8 cellular contexts compared by ENCODE assay signal in the genomic region with DNA sequence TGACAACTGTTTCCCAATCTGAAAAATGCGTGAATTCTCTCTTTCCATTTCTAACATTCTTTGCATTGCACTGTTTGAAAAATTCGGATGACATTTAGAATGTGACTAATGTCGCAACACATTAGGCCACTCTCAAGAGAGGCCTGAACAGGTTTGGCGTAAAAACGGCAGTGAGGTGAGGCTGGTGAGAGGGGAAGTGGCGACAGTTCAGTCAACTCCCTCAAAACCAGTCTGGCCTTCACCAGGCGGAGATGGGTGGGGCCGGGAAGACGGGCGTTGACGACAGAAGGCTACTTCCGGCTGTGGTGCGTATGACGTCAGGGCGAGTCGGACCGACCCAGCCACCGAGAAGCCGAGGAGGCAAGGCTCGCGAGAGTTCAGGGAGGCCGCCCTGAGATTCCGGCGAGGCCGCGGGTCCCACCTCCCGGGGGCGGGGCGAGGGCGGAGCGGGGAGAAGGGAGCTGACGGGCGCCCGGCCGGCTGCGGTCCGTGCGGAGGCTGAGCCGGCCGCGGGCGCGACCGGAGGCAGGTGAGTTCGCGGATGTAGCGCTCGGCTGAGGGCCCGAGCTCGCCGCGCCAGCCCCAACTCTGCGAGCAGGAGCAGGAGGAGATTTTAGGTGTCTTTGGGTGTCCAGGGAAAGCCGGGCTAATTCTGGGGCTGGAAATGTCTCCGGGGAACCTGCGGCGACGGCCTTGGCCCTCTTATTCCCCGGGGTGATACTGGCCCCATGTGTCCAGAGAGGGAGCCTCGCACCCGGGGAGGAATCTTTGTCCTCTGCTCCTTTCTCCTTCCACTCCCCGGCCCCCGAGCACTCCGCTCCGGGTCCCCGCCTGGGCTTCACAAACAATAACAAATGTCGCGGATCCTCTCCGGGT. TPM values are rescaled to one million over a fixed set of nuclear protein-coding genes. Genes with fewer than 3 reads are reported as not detected.
DNase-seq lines count a peak whose midpoint lies in the region; ATAC-seq and TF ChIP-seq lines count a peak whose summit lies in the region.

A gene (plus strand): TSS at position 483 of the 876 bp plus-strand sequence. CDS start 53,435 bp downstream, outside the sequence.

- H3K27ac ChIP-seq in SJCRH30 = peak within 1 kb of the TSS; percentile 54
- peak within 1 kb of the TSS; percentile 67 for H3K27ac ChIP-seq in foreskin keratinocyte
- H3K27ac ChIP-seq in subcutaneous abdominal adipose tissue (ENCODE audit: low read depth, low read length) = peak within 1 kb of the TSS; percentile 98

- H3K36me3 ChIP-seq in HAP-1 (replicated peaks) = no peaks in the 10 kb centered on the region
- H3K36me3 ChIP-seq in MG63 = no peaks in the 10 kb centered on the region
- H3K36me3 ChIP-seq in SJCRH30 = no peaks in the 10 kb centered on the region
- no peaks in the 10 kb centered on the region for H3K36me3 ChIP-seq in neuron (ENCODE audit: insufficient read depth, low read length)
- no peaks in the 10 kb centered on the region for H3K36me3 ChIP-seq in subcutaneous abdominal adipose tissue (ENCODE audit: control insufficient read depth in 5 of 5, insufficient read depth in 5 of 5, low read length in 5 of 5)

- peak; percentile 55 for TF ChIP-seq CTCF in foreskin keratinocyte (conservative IDR thresholded peaks at IDR 0.05)

- H2AFZ ChIP-seq in neuron (ENCODE audit: low read depth, low read length) = peak within 1 kb of the TSS; percentile 80

- DNase-seq in GF-D8 (lab: John Stamatoyannopoulos, UW) (peak; percentile 95), HAP-1 (ENCODE audit: low spot score in 2 of 2) (peak; percentile 88 to 99), MG63 (peak; percentile 96), SJCRH30 (peak; percentile 99), foreskin keratinocyte (peak; percentile 84 to 91)
- peak; percentile 87 to 94 (median 92) for DNase-seq in activated naive CD4-positive, alpha-beta T cell (lab: John Stamatoyannopoulos, UW)

- H3K4me1 ChIP-seq in HAP-1 = peaks cover 25% of the 10 kb centered on the region
- H3K4me1 ChIP-seq in SJCRH30 = peaks cover 7% of the 10 kb centered on the region; the same call in 1 of the 2 replicates
- H3K4me1 ChIP-seq in foreskin keratinocyte = peaks cover 16% of the 10 kb centered on the region
- peaks cover 15% of the 10 kb centered on the region for H3K4me1 ChIP-seq in neuron (ENCODE audit: insufficient read depth, low read length)
- peaks cover 0 to 36% (median 27%) of the 10 kb centered on the region in 5 donors for H3K4me1 ChIP-seq in subcutaneous abdominal adipose tissue (ENCODE audit: control insufficient read depth in 5 of 5, insufficient read depth in 5 of 5, low read length in 5 of 5)

- H3K9ac ChIP-seq in subcutaneous abdominal adipose tissue (ENCODE audit: low read length in 5 of 5) = peak within 1 kb of the TSS; percentile 86 to 100 (median 98)

- H3K9me3 ChIP-seq in HAP-1 (no peaks in the 10 kb centered on the region), MG63 (peaks cover 4% of the 10 kb centered on the region), SJCRH30 (replicated peaks) (no peaks in the 10 kb centered on the region), neuron (ENCODE audit: low read length) (no peaks in the 10 kb centered on the region), subcutaneous abdominal adipose tissue (ENCODE audit: control insufficient read depth in 5 of 5, low read length in 5 of 5) (no peaks in the 10 kb centered on the region)

- H3K4me3 ChIP-seq in HAP-1 (peak within 1 kb of the TSS; percentile 71), MG63 (peak within 1 kb of the TSS; percentile 68), SJCRH30 (peak within 1 kb of the TSS; percentile 78), neuron (ENCODE audit: low read length) (peak within 1 kb of the TSS; percentile 74), subcutaneous abdominal adipose tissue (ENCODE audit: low read depth in 1 of 5, low read length in 5 of 5) (peak within 1 kb of the TSS; percentile 81 to 97 (median 93))

- no peaks in the 10 kb centered on the region for H3K27me3 ChIP-seq in HAP-1 (ENCODE audit: low read depth)
- no peaks in the 10 kb centered on the region for H3K27me3 ChIP-seq in MG63
- no peaks in the 10 kb centered on the region; the same call in 1 of the 2 replicates for H3K27me3 ChIP-seq in SJCRH30
- H3K27me3 ChIP-seq in foreskin keratinocyte = no peaks in the 10 kb centered on the region
- no peaks in the 10 kb centered on the region for H3K27me3 ChIP-seq in neuron (ENCODE audit: insufficient read depth, low read length)
- H3K27me3 ChIP-seq in subcutaneous abdominal adipose tissue (ENCODE audit: control insufficient read depth in 5 of 5, insufficient read depth in 4 of 5, low read length in 5 of 5) = no peaks in the 10 kb centered on the region

- peak; percentile 97 for ATAC-seq in foreskin keratinocyte

- in situ Hi-C loops in HAP-1 (cut with MboI; ENCODE audit: low sequenced_read_pairs) = loop anchor here (10.0 kb wide), 1 partner anchor 51 kb away; no protein-coding TSS in a partner anchor

RNA-seq across cellular contexts. Expression of the gene that starts here (rescaled TPM):
- 4.1 and 22.4 TPM in 2 replicates for total RNA-seq in MG63 (2014; rRNA removed; shearing (Covaris generic); ENCODE audit: low replicate concordance)
- total RNA-seq in SJCRH30 (2014; rRNA removed; shearing (Covaris generic)) = 33.5 and 39.6 TPM in 2 replicates
- total RNA-seq in foreskin keratinocyte = 14.8 and 15.0 TPM in 2 replicates
- 3.3 and 3.8 TPM in 2 replicates for polyA plus RNA-seq in foreskin keratinocyte

Comparison
In these comparisons a context has a peak if more than half of its experiments do, and no peak if none do; other contexts are left out.
1. Peak in every context shown above with its lines: DNase-seq, ATAC-seq, H3K4me3 ChIP-seq and H3K27ac ChIP-seq.